17 cellular contexts compared by ENCODE assay signal in the genomic region with DNA sequence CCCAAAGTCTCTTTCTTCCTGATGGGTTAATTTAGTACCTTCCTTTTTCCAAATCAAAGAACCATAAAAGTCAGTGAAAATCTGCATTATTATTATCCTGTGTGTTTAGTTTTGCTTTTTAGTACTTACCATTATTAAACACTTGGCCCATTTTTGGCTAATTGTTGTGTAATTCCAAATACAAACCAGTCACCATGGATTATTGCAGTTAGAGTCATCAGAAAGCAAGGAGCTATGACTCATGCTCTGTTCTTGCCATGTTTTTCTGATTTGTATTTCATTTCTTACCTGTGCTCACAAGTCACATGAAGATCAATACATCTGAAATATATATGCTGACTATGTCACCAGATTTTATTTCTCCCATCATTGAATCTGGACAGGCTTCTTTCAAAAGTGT. TPM values are rescaled to one million over a fixed set of nuclear protein-coding genes. Genes with fewer than 3 reads are reported as not detected.
A peak's percentile ranks its signal among the peaks of the same experiment; 100 is the strongest.
DNase-seq lines count a peak whose midpoint lies in the region; ATAC-seq and TF ChIP-seq lines count a peak whose summit lies in the region.
"Had no signal": no experiment of that assay in that cellular context is flagged by ENCODE, and none has a peak within 500 bp of the region (broad histone marks: within the 10 kb centered on the region; RNA-seq: fewer than 3 reads in every experiment).

No MANE protein-coding gene starts in this region.

- H3K79me1 ChIP-seq in mesenchymal stem cell (replicated peaks; ENCODE audit: low read length, poor library complexity, severe bottlenecking), result no peaks in the 10 kb centered on the region

- H3K36me3 ChIP-seq in mesenchymal stem cell (ENCODE audit: control insufficient read depth in 1 of 2, insufficient read depth in 2 of 2, low read depth in 1 of 2, low read length in 2 of 2) (no peaks in the 10 kb centered on the region), body of pancreas (replicated peaks in 1 of 2; ENCODE audit: insufficient read depth in 1 of 2, low read depth in 2 of 2) (no peaks in the 10 kb centered on the region)
- H3K36me3 ChIP-seq: heart left ventricle, upper lobe of left lung had no signal

- H3K27me3 ChIP-seq in mesenchymal stem cell (ENCODE audit: control insufficient read depth in 1 of 2, insufficient read depth in 1 of 2, low read length in 2 of 2) (no peaks in the 10 kb centered on the region), body of pancreas (no peaks in the 10 kb centered on the region)
- H3K27me3 ChIP-seq: heart left ventricle, upper lobe of left lung had no signal

- H2BK5ac ChIP-seq in mesenchymal stem cell (ENCODE audit: low read depth, low read length, poor library complexity, severe bottlenecking), result no peak overlapping the region

- H3K18ac ChIP-seq in mesenchymal stem cell (ENCODE audit: low read depth in 1 of 2, low read length in 2 of 2), result no peak overlapping the region

- H4K91ac ChIP-seq in mesenchymal stem cell (ENCODE audit: low read length), result no peak overlapping the region

- no peak overlapping the region for H3K14ac ChIP-seq in mesenchymal stem cell (ENCODE audit: low read length in 2 of 2)

- DNase-seq in AG09319 (ENCODE audit: extremely low read depth, low read depth) (peak; percentile 18), NCI-H226 (peak; percentile 26), mesenchymal stem cell (no peak), body of pancreas (no peak), SKM-1 treated with dmso at 0.1 percent for 144 hours (lab: John Stamatoyannopoulos, UW; ENCODE audit: unreplicated experiment) (no peak)
- DNase-seq: activated naive CD8-positive, alpha-beta T cell treated with anti-CD3 and anti-CD28 coated beads for 36 hours; activated T-cell treated with anti-CD3 and anti-CD28 coated beads, Interleukin-2, amount 50 U/mL, for 1 hour; heart left ventricle; NCI-H1694; NCI-H510A treated with DMSO at 0.1 percent for 48 hours; upper lobe of left lung had no signal

- no peak overlapping the region for H3K4me2 ChIP-seq in mesenchymal stem cell (ENCODE audit: low read length, poor library complexity, severe bottlenecking)

- no peaks in the 10 kb centered on the region for H3K9me3 ChIP-seq in mesenchymal stem cell (ENCODE audit: control insufficient read depth, low read length)
- no peaks in the 10 kb centered on the region for H3K9me3 ChIP-seq in body of pancreas

- TF ChIP-seq CTCF in AG09319 (IDR thresholded peaks at IDR 0.05; ENCODE audit: low read depth, low read length) (no peak), body of pancreas (IDR thresholded peaks at IDR 0.05) (no peak)

- no peak overlapping the region for H2AK5ac ChIP-seq in mesenchymal stem cell (ENCODE audit: low read length, severe bottlenecking)

- H3K9ac ChIP-seq in mesenchymal stem cell (ENCODE audit: low read length), result peak overlapping the region; percentile 83

- TF ChIP-seq POLR2A in body of pancreas (IDR thresholded peaks at IDR 0.05), result no peak

- no peak overlapping the region for H3K27ac ChIP-seq in mesenchymal stem cell (ENCODE audit: low read length, poor library complexity, severe bottlenecking)
- no peak overlapping the region for H3K27ac ChIP-seq in body of pancreas
- H3K27ac ChIP-seq: heart left ventricle, HL-60 had no signal

- H3K4me1 ChIP-seq in mesenchymal stem cell (ENCODE audit: control insufficient read depth, insufficient read depth, low read depth, low read length) (no peaks in the 10 kb centered on the region), body of pancreas (no peaks in the 10 kb centered on the region)
- H3K4me1 ChIP-seq: heart left ventricle had no signal

- H3K4ac ChIP-seq in mesenchymal stem cell (ENCODE audit: low read depth in 1 of 2, low read length in 2 of 2), result no peak overlapping the region

- peak overlapping the region in 1 of 2 experiments; percentile 69 for H3K4me3 ChIP-seq in mesenchymal stem cell (ENCODE audit: insufficient read depth in 1 of 2, low read depth in 1 of 2, low read length in 2 of 2)
- no peak overlapping the region for H3K4me3 ChIP-seq in body of pancreas
- H3K4me3 ChIP-seq: heart left ventricle, upper lobe of left lung had no signal

- no peak overlapping the region for H3K23ac ChIP-seq in mesenchymal stem cell (ENCODE audit: low read length in 2 of 2)

- ATAC-seq in esophagus mucosa (peak; percentile 72), body of pancreas (no peak), GM21723 (IDR thresholded peaks at IDR 0.05; ENCODE audit: unreplicated experiment) (no peak), HG02763 (IDR thresholded peaks at IDR 0.05; ENCODE audit: unreplicated experiment) (no peak)
- ATAC-seq: heart left ventricle; stimulated activated memory B cell treated with anti-CD40 and anti-IgM and Interleukin-4, amounts not matched to agents 10 μg/mL and 1 μg/mL and 100 μg/mL, for 72 hours had no signal

- intact Hi-C loops in body of pancreas (cut with DNase I), result no loop called here

- no peak overlapping the region for H4K8ac ChIP-seq in mesenchymal stem cell (ENCODE audit: low read length)

- H2BK12ac ChIP-seq in mesenchymal stem cell (ENCODE audit: low read length in 2 of 2), result no peak overlapping the region

- no peak overlapping the region for H2BK120ac ChIP-seq in mesenchymal stem cell (ENCODE audit: low read depth, low read length)

- no peak overlapping the region for H2BK15ac ChIP-seq in mesenchymal stem cell (ENCODE audit: low read depth, poor library complexity, severe bottlenecking)

- H2AFZ ChIP-seq in mesenchymal stem cell (ENCODE audit: low read depth, low read length), result no peak overlapping the region

RNA-seq across cellular contexts. Expression of gene SLC22A3, which starts 31.3 kb away (rescaled TPM):
- 8.0 TPM for total RNA-seq in esophagus mucosa
- polyA plus RNA-seq in mesenchymal stem cell (2013, experiment 1 of 2), result not detected
- polyA plus RNA-seq in mesenchymal stem cell (2013, experiment 2 of 2), result not detected
- total RNA-seq in body of pancreas, result 1 to 10 TPM in 1 of 2 donors, not detected in 1; 4.9 TPM
- total RNA-seq: activated naive CD8-positive, alpha-beta T cell treated with anti-CD3 and anti-CD28 coated beads for 36 hours; osteocyte had no signal

Comparison
In these comparisons a context has a peak if more than half of its experiments do, and no peak if none do; other contexts are left out.
1. DNase-seq: peak in AG09319 (single experiment) and NCI-H226 (single experiment); none in mesenchymal stem cell (single experiment), body of pancreas (0 of 4) and SKM-1 treated with dmso at 0.1 percent for 144 hours (single experiment).